In the genomic region with DNA sequence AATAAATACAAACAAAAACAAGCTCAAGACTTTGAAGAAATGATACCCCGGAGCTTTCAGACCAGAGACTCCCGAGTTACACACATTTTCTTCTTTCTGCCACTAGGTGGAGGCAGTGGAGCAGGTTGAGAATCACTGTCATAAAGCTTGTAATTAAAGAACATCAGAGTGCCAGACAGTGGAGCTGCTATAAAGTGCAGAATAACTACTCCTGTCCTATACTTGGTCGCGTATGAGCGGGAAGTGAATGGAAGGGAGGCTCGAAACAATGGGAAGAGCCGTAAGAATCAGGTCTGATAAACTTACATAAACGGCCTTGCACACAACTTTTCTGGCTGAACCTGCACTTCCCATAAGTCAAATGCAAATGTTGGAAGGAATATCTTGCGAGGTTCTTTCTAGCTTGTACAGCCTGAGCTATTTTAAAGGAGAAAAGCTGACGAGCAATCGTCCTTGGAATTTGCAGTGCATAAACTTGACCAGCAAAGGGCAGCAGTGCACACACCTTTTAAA, we compare ENCODE assay signal across 9 cellular contexts.
DNase-seq lines count a peak whose midpoint lies in the region; ATAC-seq, FAIRE-seq and TF ChIP-seq lines count a peak whose summit lies in the region.
"Had no signal": no experiment of that assay in that cellular context is flagged by ENCODE, and none has a peak within 500 bp of the region (broad histone marks: within the 10 kb centered on the region; RNA-seq: fewer than 3 reads in every experiment).

No MANE protein-coding gene starts in this region.

- H3K27me3 ChIP-seq in ascending aorta (no peaks in the 10 kb centered on the region), smooth muscle cell (ENCODE audit: low read depth) (no peaks in the 10 kb centered on the region)

- intact Hi-C loops in ascending aorta (cut with DNase I) = no loop called here

- no peaks in the 10 kb centered on the region for H4K20me1 ChIP-seq in smooth muscle cell (ENCODE audit: low read depth)

- no peaks in the 10 kb centered on the region for H3K79me2 ChIP-seq in smooth muscle cell (ENCODE audit: low read depth)

- H2AFZ ChIP-seq in smooth muscle cell (ENCODE audit: low read depth) = no peak overlapping the region

- peak; percentile 26 for DNase-seq in activated T-cell treated with anti-CD3 and anti-CD28 coated beads for 24 hours (ENCODE audit: low read depth)
- no peak for DNase-seq in activated T-cell treated with anti-CD3 and anti-CD28 coated beads, Interleukin-2, amount 50 U/mL, for 24 hours
- peak; percentile 25 for DNase-seq in NCI-H774 (lab: John Stamatoyannopoulos, UW)
- DNase-seq in ascending aorta (ENCODE audit: low spot score in 2 of 2) = no peak
- DNase-seq in hippocampal formation (lab: John Stamatoyannopoulos, UW) = peak; percentile 34 to 75
- no peak for DNase-seq in smooth muscle cell (lab: John Stamatoyannopoulos, UW; ENCODE audit: unreplicated experiment)
- DNase-seq in GM12892 (ENCODE audit: insufficient read length) = no peak

- no peaks in the 10 kb centered on the region for H3K9me3 Mint-ChIP-seq in activated T-cell treated with anti-CD3 and anti-CD28 coated beads, Interleukin-2, amount 50 U/mL, for 24 hours
- H3K9me3 Mint-ChIP-seq: dendritic cell treated with granulocyte-macrophage colony-stimulating factor and Interleukin-4, amounts not matched to agents 40 ng/mL and 50 ng/mL, for 4 days had no signal

- H3K4me1 Mint-ChIP-seq in activated T-cell treated with anti-CD3 and anti-CD28 coated beads, Interleukin-2, amount 50 U/mL, for 24 hours (ENCODE audit: low read depth) = no peaks in the 10 kb centered on the region

- 48% methylated on average over 11 of the region's 11 CpGs for WGBS in smooth muscle cell (ENCODE audit: low lambda C conversion rate)

- H3F3A ChIP-seq in smooth muscle cell (ENCODE audit: low read depth) = no peaks in the 10 kb centered on the region

- H3K9ac ChIP-seq in smooth muscle cell (ENCODE audit: low read depth) = no peak overlapping the region

- H3K4me3 ChIP-seq in ascending aorta (peak overlapping the region in 1 of 2 donors; percentile 8), smooth muscle cell (no peak overlapping the region)

- H3K4me2 ChIP-seq in smooth muscle cell = no peak overlapping the region

- H3K9me3 ChIP-seq in ascending aorta (no peaks in the 10 kb centered on the region), smooth muscle cell (replicated peaks; ENCODE audit: low read depth) (no peaks in the 10 kb centered on the region)

- H3K27ac ChIP-seq in ascending aorta = no peak overlapping the region
- H3K27ac ChIP-seq in smooth muscle cell (ENCODE audit: low read depth) = no peak overlapping the region

- peak; percentile 55 for ATAC-seq in HG03159 (IDR thresholded peaks at IDR 0.05; ENCODE audit: unreplicated experiment)

- no peaks in the 10 kb centered on the region for H3K4me1 ChIP-seq in ascending aorta
- H3K4me1 ChIP-seq in smooth muscle cell (ENCODE audit: low read depth) = no peaks in the 10 kb centered on the region

- peaks cover 11% of the 10 kb centered on the region for H3K27me3 Mint-ChIP-seq in activated T-cell treated with anti-CD3 and anti-CD28 coated beads, Interleukin-2, amount 50 U/mL, for 24 hours
- H3K27me3 Mint-ChIP-seq: dendritic cell treated with granulocyte-macrophage colony-stimulating factor and Interleukin-4, amounts not matched to agents 40 ng/mL and 50 ng/mL, for 4 days had no signal

- H3K27ac Mint-ChIP-seq in activated T-cell treated with anti-CD3 and anti-CD28 coated beads, Interleukin-2, amount 50 U/mL, for 24 hours = no peak overlapping the region
- H3K27ac Mint-ChIP-seq: dendritic cell treated with granulocyte-macrophage colony-stimulating factor and Interleukin-4, amounts not matched to agents 40 ng/mL and 50 ng/mL, for 4 days had no signal

- FAIRE-seq in GM12892 (lab: Jason Lieb, UNC) = no peak

- H3K36me3 ChIP-seq in ascending aorta (no peaks in the 10 kb centered on the region), smooth muscle cell (ENCODE audit: low read depth) (no peaks in the 10 kb centered on the region)

- peak; percentile 36 to 74 (median 73) for TF ChIP-seq CTCF in ascending aorta (IDR thresholded peaks at IDR 0.05)
- TF ChIP-seq CTCF in smooth muscle cell (IDR thresholded peaks at IDR 0.05; ENCODE audit: borderline replicate concordance, insufficient read depth, poor library complexity, severe bottlenecking) = peak; percentile 38

- no peak for TF ChIP-seq POLR2A in GM12892 (IDR thresholded peaks at IDR 0.05; ENCODE audit: low read depth, low read length)

- no peaks in the 10 kb centered on the region for H3K36me3 Mint-ChIP-seq in activated T-cell treated with anti-CD3 and anti-CD28 coated beads, Interleukin-2, amount 50 U/mL, for 24 hours (ENCODE audit: low read depth)

- no peak overlapping the region for H3K4me3 Mint-ChIP-seq in activated T-cell treated with anti-CD3 and anti-CD28 coated beads, Interleukin-2, amount 50 U/mL, for 24 hours
- H3K4me3 Mint-ChIP-seq: dendritic cell treated with granulocyte-macrophage colony-stimulating factor and Interleukin-4, amounts not matched to agents 40 ng/mL and 50 ng/mL, for 4 days had no signal

Comparison
In these comparisons a context has a peak if more than half of its experiments do, and no peak if none do; other contexts are left out.
1. DNase-seq: peak in activated T-cell treated with anti-CD3 and anti-CD28 coated beads for 24 hours (single experiment), NCI-H774 (single experiment) and hippocampal formation (2 of 2); none in activated T-cell treated with anti-CD3 and anti-CD28 coated beads, Interleukin-2, amount 50 U/mL, for 24 hours (single experiment), ascending aorta (0 of 2), smooth muscle cell (single experiment) and GM12892 (single experiment).